In genomic region chr4:174555793-174556630, GRCh38 we compare ENCODE assay signal across 28 cellular contexts.
"Had no signal": no experiment of that assay in that cellular context is flagged by ENCODE, and none has a peak within 500 bp of the region (broad histone marks: within the 10 kb centered on the region; RNA-seq: fewer than 3 reads in every experiment).

No MANE protein-coding gene starts in this region.

- H3K4me3 ChIP-seq: ascending aorta, body of pancreas, SJSA1 had no signal

- H3K27me3 ChIP-seq: ascending aorta, body of pancreas, SJSA1 had no signal

- H3K9me3 Mint-ChIP-seq: activated naive CD8-positive, alpha-beta T cell treated with anti-CD3 and anti-CD28 coated beads, Interleukin-2, amount 50 U/mL, for 24 hours had no signal

- ATAC-seq: activated CD8-positive, alpha-beta T cell treated with anti-CD3 and anti-CD28 coated beads, Interleukin-2, amount 10 ng/mL, durations not matched to agents 7 days and 5 days; activated naive CD8-positive, alpha-beta T cell treated with anti-CD3 and anti-CD28 coated beads, Interleukin-2, amount 50 U/mL, for 24 hours; body of pancreas; SK-N-SH treated with all-trans-retinoic acid at 6 μM for 48 hours; WTC11 had no signal

- H3K9me3 ChIP-seq: ascending aorta, body of pancreas, SJSA1 had no signal

- H3K27ac ChIP-seq: ascending aorta, body of pancreas, KMS-11, SJSA1 had no signal

- H3K27me3 Mint-ChIP-seq: activated naive CD8-positive, alpha-beta T cell treated with anti-CD3 and anti-CD28 coated beads, Interleukin-2, amount 50 U/mL, for 24 hours had no signal

- DNase-seq: activated CD4-positive, alpha-beta T cell treated with anti-CD3 and anti-CD28 coated beads for 48 hours; activated CD4-positive, alpha-beta T cell treated with anti-CD3 and anti-CD28 coated beads, Interleukin-2, amount 50 U/mL, for 4 hours; activated CD4-positive, CD25-positive, alpha-beta regulatory T cell treated with anti-CD3 and anti-CD28 coated beads, Interleukin-2, amount 50 U/mL, for 72 hours; activated CD8-positive, alpha-beta memory T cell treated with anti-CD3 and anti-CD28 coated beads, Interleukin-2, amount 50 U/mL, for 48 hours; activated CD8-positive, alpha-beta T cell treated with anti-CD3 and anti-CD28 coated beads, Interleukin-2, amount 10 ng/mL, durations not matched to agents 7 days and 5 days; activated naive CD4-positive, alpha-beta T cell treated with anti-CD3 and anti-CD28 coated beads, Interleukin-2, amount 50 U/mL, for 16 hours; activated naive CD8-positive, alpha-beta T cell treated with anti-CD3 and anti-CD28 coated beads, Interleukin-2, amount 50 U/mL, for 24 hours; activated T-cell treated with anti-CD3 and anti-CD28 coated beads, Interleukin-2, amount 50 U/mL, for 1 hour; amniotic stem cell; body of pancreas; central memory CD4-positive, alpha-beta T cell; NCI-H1092; NCI-H1417; NCI-H1930; NCI-H2171 treated with DMSO at 0.1 percent for 48 hours; NCI-H226; NCI-H510A; NCI-H526 treated with DMSO at 0.1 percent for 48 hours; NCI-H82; OCI-M1; SHP77; SW 1271 had no signal

- H3K4me1 ChIP-seq: ascending aorta, body of pancreas, SJSA1 had no signal

- H3K27ac Mint-ChIP-seq: activated CD8-positive, alpha-beta T cell treated with anti-CD3 and anti-CD28 coated beads, Interleukin-2, amount 10 ng/mL, durations not matched to agents 7 days and 5 days; activated naive CD8-positive, alpha-beta T cell treated with anti-CD3 and anti-CD28 coated beads, Interleukin-2, amount 50 U/mL, for 24 hours; T-helper 2 cell treated with Interferon-gamma antibody and Interleukin-4, amounts not matched to agents 5 μg/mL and 100 μg/mL, for 36 hours; WTC11 had no signal

- H3K4me2 ChIP-seq: KMS-11 had no signal

- H3K4me3 Mint-ChIP-seq: activated CD8-positive, alpha-beta T cell treated with anti-CD3 and anti-CD28 coated beads, Interleukin-2, amount 10 ng/mL, durations not matched to agents 7 days and 5 days; activated naive CD8-positive, alpha-beta T cell treated with anti-CD3 and anti-CD28 coated beads, Interleukin-2, amount 50 U/mL, for 24 hours; T-helper 2 cell treated with Interferon-gamma antibody and Interleukin-4, amounts not matched to agents 5 μg/mL and 100 μg/mL, for 36 hours; WTC11 had no signal

- H3K4me1 Mint-ChIP-seq: activated naive CD8-positive, alpha-beta T cell treated with anti-CD3 and anti-CD28 coated beads, Interleukin-2, amount 50 U/mL, for 24 hours had no signal

- H3K9ac ChIP-seq: KMS-11 had no signal

- H3K36me3 ChIP-seq: ascending aorta, SJSA1 had no signal
